8 cellular contexts compared by ENCODE assay signal in genomic region chr21:40143822-40144525, GRCh38.
A peak's percentile ranks its signal among the peaks of the same experiment; 100 is the strongest.
DNase-seq lines count a peak whose midpoint lies in the region; ATAC-seq, FAIRE-seq and TF ChIP-seq lines count a peak whose summit lies in the region.

No MANE protein-coding gene starts in this region.

- H3F3A ChIP-seq in GM23248 (ENCODE audit: insufficient read depth), result no peaks in the 10 kb centered on the region
- H3F3A ChIP-seq in smooth muscle cell (ENCODE audit: low read depth), result no peaks in the 10 kb centered on the region

- H3K79me2 ChIP-seq in GM23248 (ENCODE audit: insufficient read depth) (no peaks in the 10 kb centered on the region), smooth muscle cell (ENCODE audit: low read depth) (no peaks in the 10 kb centered on the region)

- no peaks in the 10 kb centered on the region for H4K20me1 ChIP-seq in GM23248 (ENCODE audit: insufficient read depth)
- H4K20me1 ChIP-seq in smooth muscle cell (ENCODE audit: low read depth), result no peaks in the 10 kb centered on the region

- in situ Hi-C loops in GM23248 (cut with MboI), result loop anchor here (25.0 kb wide), 1 partner anchor 918 kb away; no protein-coding TSS in a partner anchor

- H3K4me2 ChIP-seq in GM23248 (ENCODE audit: unreplicated experiment) (no peak overlapping the region), smooth muscle cell (no peak overlapping the region)

- no peaks in the 10 kb centered on the region for H3K9me2 ChIP-seq in GM23248 (ENCODE audit: insufficient read depth)

- H3K4me1 ChIP-seq in GM23248 (ENCODE audit: insufficient read depth) (no peaks in the 10 kb centered on the region), right cardiac atrium (ENCODE audit: control insufficient read depth, insufficient read depth, low read length) (no peaks in the 10 kb centered on the region), smooth muscle cell (ENCODE audit: low read depth) (no peaks in the 10 kb centered on the region)

- DNase-seq in GM23248 (peak; percentile 61), NCI-H774 (lab: John Stamatoyannopoulos, UW) (peak; percentile 53), right cardiac atrium (peak; percentile 44 to 67 (median 65)), smooth muscle cell (lab: John Stamatoyannopoulos, UW; ENCODE audit: unreplicated experiment) (peak; percentile 13), GM12892 (ENCODE audit: insufficient read length) (no peak)
- DNase-seq in activated naive CD4-positive, alpha-beta T cell treated with anti-CD3 and anti-CD28 coated beads, Interleukin-2, amount 50 U/mL, for 16 hours, result peak; percentile 18

- no peaks in the 10 kb centered on the region for H3K9me3 ChIP-seq in GM23248 (ENCODE audit: low read depth)
- no peaks in the 10 kb centered on the region for H3K9me3 ChIP-seq in right cardiac atrium (ENCODE audit: control insufficient read depth, low read length)
- H3K9me3 ChIP-seq in smooth muscle cell (replicated peaks; ENCODE audit: low read depth), result no peaks in the 10 kb centered on the region

- no peak overlapping the region for H3K4me3 ChIP-seq in GM23248
- no peak overlapping the region for H3K4me3 ChIP-seq in right cardiac atrium (ENCODE audit: low read length)
- no peak overlapping the region for H3K4me3 ChIP-seq in smooth muscle cell

- intact Hi-C loops in right cardiac atrium (cut with DNase I), result loop anchor here in 3 of 4 donors (2.0 to 10.0 kb wide), 4 partner anchors 243 to 923 kb away; no protein-coding TSS in a partner anchor

- no peak overlapping the region for H3K9ac ChIP-seq in GM23248
- H3K9ac ChIP-seq in smooth muscle cell (ENCODE audit: low read depth), result no peak overlapping the region

- H2AFZ ChIP-seq in GM23248 (no peak overlapping the region), smooth muscle cell (ENCODE audit: low read depth) (no peak overlapping the region)

- no peak overlapping the region for H3K27ac ChIP-seq in C4-2B
- no peak overlapping the region for H3K27ac ChIP-seq in GM23248
- no peak overlapping the region for H3K27ac ChIP-seq in right cardiac atrium (ENCODE audit: low read length)
- no peak overlapping the region for H3K27ac ChIP-seq in smooth muscle cell (ENCODE audit: low read depth)

- 20 to 30% methylated on average over 17 to 20 of the region's 20 CpGs for WGBS in GM23248 (ENCODE audit: low coverage in 1 of 2, low lambda C conversion rate in 2 of 2, missing lambda C conversion rate in 2 of 2), 2 experiments
- 44% methylated on average over 20 of the region's 20 CpGs for WGBS in right cardiac atrium
- 20% methylated on average over 11 of the region's 20 CpGs for WGBS in smooth muscle cell (ENCODE audit: low lambda C conversion rate)

- no peak for FAIRE-seq in GM12892 (lab: Jason Lieb, UNC)

- peak in 1 of 2 donors; percentile 26 for ATAC-seq in right cardiac atrium
- ATAC-seq in HG02759 (IDR thresholded peaks at IDR 0.05; ENCODE audit: unreplicated experiment), result no peak

- H3K36me3 ChIP-seq in GM23248 (ENCODE audit: low read depth) (no peaks in the 10 kb centered on the region), smooth muscle cell (ENCODE audit: low read depth) (no peaks in the 10 kb centered on the region)

- no peak for TF ChIP-seq POLR2A in GM12892 (IDR thresholded peaks at IDR 0.05; ENCODE audit: low read depth, low read length)

- H3K27me3 ChIP-seq in GM23248 (replicated peaks; ENCODE audit: insufficient read depth) (no peaks in the 10 kb centered on the region), right cardiac atrium (ENCODE audit: control insufficient read depth, insufficient read depth) (no peaks in the 10 kb centered on the region), smooth muscle cell (ENCODE audit: low read depth) (peaks cover 6% of the 10 kb centered on the region)

- TF ChIP-seq CTCF in C4-2B (conservative IDR thresholded peaks at IDR 0.05) (peak; percentile 84), smooth muscle cell (IDR thresholded peaks at IDR 0.05; ENCODE audit: borderline replicate concordance, insufficient read depth, poor library complexity, severe bottlenecking) (peak; percentile 91)
